9 cellular contexts compared by ENCODE assay signal in the genomic region with DNA sequence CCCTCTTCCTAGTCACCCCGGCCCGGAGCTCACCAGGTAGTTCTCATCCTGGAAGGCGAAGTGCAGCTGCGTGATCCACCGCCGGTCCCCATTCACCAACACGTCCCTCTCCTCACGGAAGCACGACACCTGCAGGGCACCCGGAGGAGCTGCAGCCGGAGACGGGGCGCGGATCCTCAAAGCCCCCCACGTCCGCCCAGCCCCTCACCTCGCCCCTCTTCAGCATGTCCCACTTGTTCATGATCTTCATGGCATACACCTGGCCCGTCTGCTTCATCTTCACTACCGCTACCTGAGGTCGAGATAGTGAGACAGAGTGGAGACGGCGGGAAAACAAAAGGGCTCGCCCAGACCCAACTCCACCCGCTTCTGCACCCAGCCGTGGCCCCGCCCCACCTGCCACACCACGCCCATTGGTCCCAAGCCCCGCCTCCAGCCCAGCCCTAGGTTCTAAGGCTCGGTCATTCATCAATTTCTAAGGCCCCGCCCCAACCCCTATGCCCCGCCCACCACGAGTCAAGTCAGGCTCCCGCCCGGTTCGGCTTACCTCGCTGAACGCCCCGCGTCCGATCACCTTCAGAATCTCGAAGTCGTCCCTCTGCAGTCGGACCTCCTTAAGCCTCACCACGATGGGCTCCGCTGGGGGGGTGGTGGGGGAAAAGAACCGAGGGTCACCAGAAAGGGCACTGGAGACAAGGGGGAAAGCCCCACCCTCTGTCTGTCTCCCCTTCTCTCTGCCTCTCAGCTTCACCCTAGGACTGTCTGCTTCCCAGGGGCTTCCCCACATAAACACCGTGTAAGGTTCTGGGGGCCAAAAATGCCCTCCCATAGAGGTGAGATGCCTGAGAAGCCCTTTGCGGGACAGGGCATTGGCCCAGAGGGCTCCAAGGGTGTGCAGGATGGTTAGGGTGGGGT. TPM values are rescaled to one million over a fixed set of nuclear protein-coding genes. Genes with fewer than 3 reads are reported as not detected.
DNase-seq lines count a peak whose midpoint lies in the region; ATAC-seq, FAIRE-seq and TF ChIP-seq lines count a peak whose summit lies in the region.
"Had no signal": no experiment of that assay in that cellular context is flagged by ENCODE, and none has a peak within 500 bp of the region (broad histone marks: within the 10 kb centered on the region; RNA-seq: fewer than 3 reads in every experiment).

No MANE protein-coding gene starts in this region.

- peaks cover 5% of the 10 kb centered on the region for H3K4me1 ChIP-seq in endothelial cell of umbilical vein (ENCODE audit: control insufficient read depth, extremely low read depth, insufficient read depth, low read length)
- H3K4me1 ChIP-seq in naive thymus-derived CD4-positive, alpha-beta T cell (ENCODE audit: control insufficient read depth in 2 of 2, insufficient read depth in 2 of 2, low read length in 2 of 2): peaks cover 7 to 17% of the 10 kb centered on the region in 2 donors

- POLR2A ChIA-PET in endothelial cell of umbilical vein (lab: Charles Lee): interaction anchor here (1.0 kb wide), 1 partner anchor 10 kb away, joined by 5 read pairs; the partner anchor contains the start of gene SIX5
- POLR2A ChIA-PET in naive thymus-derived CD4-positive, alpha-beta T cell (lab: Charles Lee): interaction anchor here (0.7 to 1.5 kb wide), 3 partner anchors 9 to 11 kb away, joined by 3 to 4 read pairs (median 4); partner anchors contain the start of gene SIX5

- dilution Hi-C loops in endothelial cell of umbilical vein (cut with MboI; ENCODE audit: extremely low pct_ligation_motif_present, low sequenced_read_pairs): no loop called here

- no peak overlapping the region for H3K27ac ChIP-seq in endothelial cell of umbilical vein (ENCODE audit: insufficient read depth, low read depth, low read length)
- H3K27ac ChIP-seq in naive thymus-derived CD4-positive, alpha-beta T cell (ENCODE audit: low read depth, low read length): no peak overlapping the region

- peak overlapping the region in 1 of 9 donors; percentile 69 for H3K27ac Mint-ChIP-seq in naive thymus-derived CD4-positive, alpha-beta T cell

- H3K9me1 ChIP-seq in endothelial cell of umbilical vein (replicated peaks; ENCODE audit: control insufficient read depth, extremely low read depth, insufficient read depth, low read length): no peaks in the 10 kb centered on the region

- H3K27me3 Mint-ChIP-seq in naive thymus-derived CD4-positive, alpha-beta T cell: peaks cover 15 to 39% (median 36%) of the 10 kb centered on the region in 5 donors

- H3K9me3 ChIP-seq in endothelial cell of umbilical vein (replicated peaks; ENCODE audit: control insufficient read depth, insufficient read depth, low read length): no peaks in the 10 kb centered on the region
- H3K9me3 ChIP-seq in naive thymus-derived CD4-positive, alpha-beta T cell (ENCODE audit: control insufficient read depth in 2 of 3, low read length in 3 of 3): no peaks in the 10 kb centered on the region

- no peaks in the 10 kb centered on the region for H3K79me2 ChIP-seq in endothelial cell of umbilical vein (ENCODE audit: control insufficient read depth, insufficient read depth, low read length)

- H3K4me1 Mint-ChIP-seq in naive thymus-derived CD4-positive, alpha-beta T cell: peaks cover 13 to 28% (median 18%) of the 10 kb centered on the region in 7 donors

- TF ChIP-seq POLR2A in endothelial cell of umbilical vein (IDR thresholded peaks at IDR 0.05; ENCODE audit: low read depth, low read length): no peak

- H3K4me3 Mint-ChIP-seq in naive thymus-derived CD4-positive, alpha-beta T cell: peak overlapping the region; percentile 69 to 95 (median 81)

- DNase-seq in GM18507 (ENCODE audit: extremely low spot score, insufficient read length, low read depth) (peak; percentile 88), NCI-H526 (lab: John Stamatoyannopoulos, UW) (peak; percentile 80 to 95), endothelial cell of umbilical vein (ENCODE audit: low read depth, low spot score) (peak; percentile 84), cerebellar nuclear complex (lab: John Stamatoyannopoulos, UW) (no peak)
- DNase-seq in activated CD8-positive, alpha-beta memory T cell treated with anti-CD3 and anti-CD28 coated beads for 4 hours (ENCODE audit: low read depth in 2 of 2): peak; percentile 59 to 63
- peak; percentile 41 to 94 (median 59) for DNase-seq in naive thymus-derived CD4-positive, alpha-beta T cell
- peak; percentile 93 for DNase-seq in stimulated activated naive CD8-positive, alpha-beta T cell treated with anti-CD3 and anti-CD28 coated beads, Interleukin-15, Interleukin-2, amounts not matched to agents 100 U/mL and 50 U/mL, for 24 hours

- no peak overlapping the region for H3K9ac ChIP-seq in endothelial cell of umbilical vein (replicated peaks; ENCODE audit: extremely low read depth, insufficient read depth, low read length)

- no peaks in the 10 kb centered on the region for H3K27me3 ChIP-seq in endothelial cell of umbilical vein (ENCODE audit: control insufficient read depth in 2 of 2, insufficient read depth in 2 of 2, low read length in 2 of 2)
- peaks cover 0 to 18% of the 10 kb centered on the region in 2 donors for H3K27me3 ChIP-seq in naive thymus-derived CD4-positive, alpha-beta T cell (ENCODE audit: control insufficient read depth in 2 of 2, insufficient read depth in 2 of 2, low read length in 2 of 2)

- H3K36me3 Mint-ChIP-seq in naive thymus-derived CD4-positive, alpha-beta T cell: peaks cover 0 to 15% (median 12%) of the 10 kb centered on the region in 5 donors

- H3K36me3 ChIP-seq in endothelial cell of umbilical vein (ENCODE audit: control insufficient read depth in 2 of 2, extremely low read depth in 1 of 2, insufficient read depth in 2 of 2, low read length in 2 of 2): peaks cover 3 to 15% of the 10 kb centered on the region in 2 experiments
- peaks cover 0 to 15% (median 0%) of the 10 kb centered on the region in 3 experiments for H3K36me3 ChIP-seq in naive thymus-derived CD4-positive, alpha-beta T cell (ENCODE audit: control insufficient read depth in 2 of 3, insufficient read depth in 3 of 3, low read length in 3 of 3)

- H3K4me3 ChIP-seq in endothelial cell of umbilical vein (replicated peaks in 1 of 3; ENCODE audit: insufficient read depth in 1 of 3, low read depth in 1 of 3, low read length in 3 of 3): no peak overlapping the region
- H3K4me3 ChIP-seq in naive thymus-derived CD4-positive, alpha-beta T cell (ENCODE audit: low read length): peak overlapping the region; percentile 59

- no peak overlapping the region for H3K4me2 ChIP-seq in endothelial cell of umbilical vein (ENCODE audit: insufficient read depth, low read length)

- intact Hi-C loops in endothelial cell of umbilical vein (cut with micrococcal nuclease): loop anchor here (1.0 kb wide), 1 partner anchor 9 kb away; no protein-coding TSS in a partner anchor
- intact Hi-C loops in naive thymus-derived CD4-positive, alpha-beta T cell (cut with micrococcal nuclease): loop anchor here (1.0 to 2.0 kb wide), 4 partner anchors 9 to 98 kb away; partner anchors contain the start of gene DMWD (in 2 of the 2)

- CTCF ChIA-PET in endothelial cell of umbilical vein (lab: Charles Lee): interaction anchor here (0.6 to 5.0 kb wide), 7 partner anchors 9 to 87 kb away, joined by 4 to 66 read pairs (median 6); partner anchors contain the start of genes DMWD, QPCTL, SIX5 and SNRPD2
- CTCF ChIA-PET in naive thymus-derived CD4-positive, alpha-beta T cell (lab: Charles Lee): interaction anchor here (0.6 to 1.2 kb wide), 5 partner anchors 8 to 399 kb away, joined by 3 to 19 read pairs (median 3); partner anchors contain the start of gene SIX5

- no peaks in the 10 kb centered on the region for H3K9me3 Mint-ChIP-seq in naive thymus-derived CD4-positive, alpha-beta T cell

- ATAC-seq in HG03095 (IDR thresholded peaks at IDR 0.05; ENCODE audit: unreplicated experiment): peak; percentile 62
- peak; percentile 95 for ATAC-seq in naive thymus-derived CD4-positive, alpha-beta T cell
- ATAC-seq in stimulated activated naive CD8-positive, alpha-beta T cell treated with anti-CD3 and anti-CD28 coated beads, Interleukin-15, Interleukin-2, amounts not matched to agents 100 U/mL and 50 U/mL, for 24 hours: peak; percentile 88

- peak; percentile 94 for FAIRE-seq in GM18507 (lab: Jason Lieb, UNC)
- FAIRE-seq in endothelial cell of umbilical vein (lab: Jason Lieb, UNC): peak; percentile 69

- peak; percentile 51 to 67 for TF ChIP-seq CTCF in endothelial cell of umbilical vein (IDR thresholded peaks at IDR 0.05; ENCODE audit: extremely low read depth in 1 of 2, insufficient read depth in 1 of 2, low read depth in 1 of 2, low read length in 2 of 2)

- BruUV-seq in endothelial cell of umbilical vein (replicated peaks; lab: Mats Ljungman, UMichigan): no TSS peak

- H2AFZ ChIP-seq in endothelial cell of umbilical vein (ENCODE audit: low read depth, low read length): no peak overlapping the region

- no peaks in the 10 kb centered on the region for H4K20me1 ChIP-seq in endothelial cell of umbilical vein (replicated peaks; ENCODE audit: control insufficient read depth, extremely low read depth, insufficient read depth, low read length)

RNA-seq across cellular contexts. Expression of gene DMPK, which starts 2.8 kb away (rescaled TPM):
- 70.4 and 73.3 TPM in 2 replicates for total RNA-seq in endothelial cell of umbilical vein
- 36.6 and 45.2 TPM in 2 replicates for polyA plus RNA-seq in endothelial cell of umbilical vein
- 10.7 and 14.2 TPM in 2 replicates for polyA plus RNA-seq in endothelial cell of umbilical vein (2011; cell fraction: cytosol; rRNA removed)
- 317 and 347 TPM in 2 replicates for polyA plus RNA-seq in endothelial cell of umbilical vein (2011; cell fraction: nucleus; rRNA removed)
- 25.6 and 34.3 TPM in 2 replicates for polyA plus RNA-seq in endothelial cell of umbilical vein (2012)
- 21.2 and 24.7 TPM in 2 replicates for polyA minus RNA-seq in endothelial cell of umbilical vein
- 11.9 TPM for polyA minus RNA-seq in endothelial cell of umbilical vein (2011; cell fraction: cytosol; rRNA and poly(A)+ RNA removed)
- 37.9 and 61.8 TPM in 2 replicates for polyA minus RNA-seq in endothelial cell of umbilical vein (2011; cell fraction: nucleus; rRNA and poly(A)+ RNA removed)
- 10 to 100 TPM; 15.0 to 33.9 (median 25.2) TPM for total RNA-seq in naive thymus-derived CD4-positive, alpha-beta T cell
- polyA plus RNA-seq in naive thymus-derived CD4-positive, alpha-beta T cell: 1 to 10 TPM in 1 of 2 donors, under 1 TPM in 1; 0.20 to 1.8 TPM

RNA-seq across cellular contexts. Expression of gene SIX5, which starts 10.4 kb away (rescaled TPM):
- 15.2 and 16.7 TPM in 2 replicates for total RNA-seq in endothelial cell of umbilical vein
- polyA plus RNA-seq in endothelial cell of umbilical vein: 13.1 and 15.3 TPM in 2 replicates
- 7.2 and 10.7 TPM in 2 replicates for polyA plus RNA-seq in endothelial cell of umbilical vein (2011; cell fraction: cytosol; rRNA removed)
- polyA plus RNA-seq in endothelial cell of umbilical vein (2011; cell fraction: nucleus; rRNA removed): 13.6 and 19.0 TPM in 2 replicates
- 3.9 and 7.4 TPM in 2 replicates for polyA plus RNA-seq in endothelial cell of umbilical vein (2012)
- polyA minus RNA-seq in endothelial cell of umbilical vein: 3.8 TPM in 2 replicates
- polyA minus RNA-seq in endothelial cell of umbilical vein (2011; cell fraction: cytosol; rRNA and poly(A)+ RNA removed): 11.5 TPM
- polyA minus RNA-seq in endothelial cell of umbilical vein (2011; cell fraction: nucleus; rRNA and poly(A)+ RNA removed): 3.2 and 8.1 TPM in 2 replicates
- 1 to 10 TPM in 4 of 5 experiments, under 1 TPM in 1; 0.92 to 2.3 (median 1.1) TPM for total RNA-seq in naive thymus-derived CD4-positive, alpha-beta T cell
- polyA plus RNA-seq in naive thymus-derived CD4-positive, alpha-beta T cell: under 1 TPM; 0.15 to 0.17 TPM

RNA-seq across cellular contexts. Expression of gene DMWD, which starts 13.2 kb away (rescaled TPM):
- total RNA-seq in endothelial cell of umbilical vein: 81.1 and 81.6 TPM in 2 replicates
- 36.9 and 45.5 TPM in 2 replicates for polyA plus RNA-seq in endothelial cell of umbilical vein
- 15.9 and 21.2 TPM in 2 replicates for polyA plus RNA-seq in endothelial cell of umbilical vein (2011; cell fraction: cytosol; rRNA removed)
- polyA plus RNA-seq in endothelial cell of umbilical vein (2011; cell fraction: nucleus; rRNA removed): 153 and 171 TPM in 2 replicates
- 30.8 and 40.4 TPM in 2 replicates for polyA plus RNA-seq in endothelial cell of umbilical vein (2012)
- 45.7 and 47.2 TPM in 2 replicates for polyA minus RNA-seq in endothelial cell of umbilical vein
- polyA minus RNA-seq in endothelial cell of umbilical vein (2011; cell fraction: cytosol; rRNA and poly(A)+ RNA removed): 17.7 TPM
- polyA minus RNA-seq in endothelial cell of umbilical vein (2011; cell fraction: nucleus; rRNA and poly(A)+ RNA removed): 65.0 and 102 TPM in 2 replicates
- total RNA-seq in naive thymus-derived CD4-positive, alpha-beta T cell: 10 to 100 TPM; 18.7 to 43.2 (median 35.4) TPM
- 1 to 10 TPM; 3.7 to 7.2 TPM for polyA plus RNA-seq in naive thymus-derived CD4-positive, alpha-beta T cell

RNA-seq across cellular contexts. Expression of gene RSPH6A, which starts 35.6 kb away (rescaled TPM):
- 0.25 and 0.62 TPM in 2 replicates for total RNA-seq in endothelial cell of umbilical vein
- polyA plus RNA-seq in endothelial cell of umbilical vein: 0.03 TPM in 1 of 2 replicates, not detected in the other
- not detected in 2 replicates for polyA plus RNA-seq in endothelial cell of umbilical vein (2011; cell fraction: cytosol; rRNA removed)
- 0.20 and 0.21 TPM in 2 replicates for polyA plus RNA-seq in endothelial cell of umbilical vein (2011; cell fraction: nucleus; rRNA removed)
- not detected in 2 replicates for polyA plus RNA-seq in endothelial cell of umbilical vein (2012)
- polyA minus RNA-seq in endothelial cell of umbilical vein: 0.08 TPM in 1 of 2 replicates, not detected in the other
- not detected for polyA minus RNA-seq in endothelial cell of umbilical vein (2011; cell fraction: cytosol; rRNA and poly(A)+ RNA removed)
- 0.29 and 0.82 TPM in 2 replicates for polyA minus RNA-seq in endothelial cell of umbilical vein (2011; cell fraction: nucleus; rRNA and poly(A)+ RNA removed)
- total RNA-seq in naive thymus-derived CD4-positive, alpha-beta T cell: under 1 TPM; 0.20 to 0.78 (median 0.56) TPM
- polyA plus RNA-seq in naive thymus-derived CD4-positive, alpha-beta T cell: not detected
- total RNA-seq: urinary bladder had no signal
- polyA plus RNA-seq: urinary bladder had no signal

RNA-seq across cellular contexts. Expression of gene MEIOSIN, which starts 46.2 kb away (rescaled TPM):
- total RNA-seq in endothelial cell of umbilical vein: not detected in 2 replicates
- not detected in 2 replicates for polyA plus RNA-seq in endothelial cell of umbilical vein
- polyA plus RNA-seq in endothelial cell of umbilical vein (2011; cell fraction: cytosol; rRNA removed): not detected in 2 replicates
- polyA plus RNA-seq in endothelial cell of umbilical vein (2011; cell fraction: nucleus; rRNA removed): not detected in 2 replicates
- polyA plus RNA-seq in endothelial cell of umbilical vein (2012): not detected in 2 replicates
- not detected in 2 replicates for polyA minus RNA-seq in endothelial cell of umbilical vein
- polyA minus RNA-seq in endothelial cell of umbilical vein (2011; cell fraction: cytosol; rRNA and poly(A)+ RNA removed): not detected
- not detected in 2 replicates for polyA minus RNA-seq in endothelial cell of umbilical vein (2011; cell fraction: nucleus; rRNA and poly(A)+ RNA removed)
- not detected for total RNA-seq in naive thymus-derived CD4-positive, alpha-beta T cell
- polyA plus RNA-seq in naive thymus-derived CD4-positive, alpha-beta T cell: not detected
- total RNA-seq: urinary bladder had no signal
- polyA plus RNA-seq: urinary bladder had no signal

Comparison
In these comparisons a context has a peak if more than half of its experiments do, and no peak if none do; other contexts are left out.
1. DNase-seq: peak in GM18507 (single experiment), NCI-H526 (2 of 2), activated CD8-positive, alpha-beta memory T cell treated with anti-CD3 and anti-CD28 coated beads for 4 hours (2 of 2), endothelial cell of umbilical vein (single experiment), naive thymus-derived CD4-positive, alpha-beta T cell (9 of 9) and stimulated activated naive CD8-positive, alpha-beta T cell treated with anti-CD3 and anti-CD28 coated beads, Interleukin-15, Interleukin-2, amounts not matched to agents 100 U/mL and 50 U/mL, for 24 hours (single experiment); none in cerebellar nuclear complex (0 of 2).
2. Peak in every context shown above with its lines, with median percentiles within 50 percentile points of each other: ATAC-seq.